In the genomic region with DNA sequence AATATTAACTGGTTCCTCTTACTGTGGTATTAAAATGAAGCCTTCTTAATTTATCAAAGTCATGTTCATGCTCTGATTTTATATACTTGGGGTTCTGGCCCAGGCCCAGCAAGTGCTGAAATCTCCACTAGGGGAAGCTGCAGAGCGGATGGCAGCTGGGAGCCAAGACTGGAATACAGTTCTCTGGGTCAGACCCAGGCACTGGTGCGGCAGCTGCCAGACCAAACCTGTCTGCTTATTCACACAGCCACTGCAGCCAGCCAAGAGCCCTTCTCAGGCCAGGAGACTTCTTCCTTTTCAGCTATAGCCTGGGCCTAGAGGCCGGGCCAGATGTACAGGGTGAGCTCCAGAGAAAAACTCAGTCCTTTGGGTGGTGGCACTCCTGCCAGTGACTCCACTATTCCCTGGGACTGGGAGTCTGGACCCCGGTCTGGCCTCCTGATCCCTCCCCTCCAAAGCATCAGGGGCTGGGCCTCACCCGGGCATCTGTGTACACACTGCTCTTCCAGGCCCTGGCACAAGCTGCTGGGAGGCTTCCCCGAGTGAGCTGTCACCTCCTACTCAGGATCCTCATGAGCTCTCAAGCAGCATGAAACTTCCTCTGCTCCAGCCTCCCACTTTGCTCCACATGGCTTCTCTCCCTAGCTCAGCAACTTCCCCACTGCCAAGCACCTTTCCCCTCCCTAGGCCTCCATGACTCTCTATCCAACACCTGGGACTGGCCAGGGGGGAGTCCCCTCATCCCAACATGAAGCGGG, we compare ENCODE assay signal across 9 cellular contexts. TPM values are rescaled to one million over a fixed set of nuclear protein-coding genes. Genes with fewer than 3 reads are reported as not detected.
DNase-seq lines count a peak whose midpoint lies in the region; ATAC-seq and TF ChIP-seq lines count a peak whose summit lies in the region.
"Had no signal": no experiment of that assay in that cellular context is flagged by ENCODE, and none has a peak within 500 bp of the region (broad histone marks: within the 10 kb centered on the region; RNA-seq: fewer than 3 reads in every experiment).

No MANE protein-coding gene starts in this region.

- no peak overlapping the region for H3K27ac Mint-ChIP-seq in GM23338
- H3K27ac Mint-ChIP-seq in activated T-helper 2 cell treated with anti-CD3 and anti-CD28 coated beads, Interferon-gamma antibody, Interleukin-2, Interleukin-4, amounts not matched to agents 10 μg/mL and 5 μg/mL and 100 μg/mL, durations not matched to agents 14 hours and 24 hours and 36 hours: peak overlapping the region; percentile 6
- H3K27ac Mint-ChIP-seq in stimulated activated effector memory CD8-positive, alpha-beta T cell treated with anti-CD3 and anti-CD28 coated beads, Interleukin-12 subunit alpha, Interleukin-12 subunit beta, amount 100 ng/mL, for 72 hours: peak overlapping the region; percentile 96
- H3K27ac Mint-ChIP-seq in activated CD4-positive, alpha-beta memory T cell treated with anti-CD3 and anti-CD28 coated beads, Interleukin-2, amount 10 ng/mL, durations not matched to agents 7 days and 5 days: no peak overlapping the region

- H2AFZ ChIP-seq in GM23338: no peak overlapping the region

- no peaks in the 10 kb centered on the region; the same call in 2 of the 3 replicates for H3K36me3 Mint-ChIP-seq in GM23338 (ENCODE audit: low read depth)
- peaks cover 3% of the 10 kb centered on the region for H3K36me3 Mint-ChIP-seq in activated T-helper 2 cell treated with anti-CD3 and anti-CD28 coated beads, Interferon-gamma antibody, Interleukin-2, Interleukin-4, amounts not matched to agents 10 μg/mL and 5 μg/mL and 100 μg/mL, durations not matched to agents 14 hours and 24 hours and 36 hours (ENCODE audit: low read depth)
- H3K36me3 Mint-ChIP-seq in stimulated activated effector memory CD8-positive, alpha-beta T cell treated with anti-CD3 and anti-CD28 coated beads, Interleukin-12 subunit alpha, Interleukin-12 subunit beta, amount 100 ng/mL, for 72 hours: no peaks in the 10 kb centered on the region
- peaks cover 5% of the 10 kb centered on the region for H3K36me3 Mint-ChIP-seq in activated CD4-positive, alpha-beta memory T cell treated with anti-CD3 and anti-CD28 coated beads, Interleukin-2, amount 10 ng/mL, durations not matched to agents 7 days and 5 days (ENCODE audit: low read depth)

- no peak overlapping the region for H3K4me2 ChIP-seq in GM23338

- H3K4me3 ChIP-seq in GM23338: no peak overlapping the region

- H3K4me1 Mint-ChIP-seq in GM23338: peaks cover 10% of the 10 kb centered on the region
- no peaks in the 10 kb centered on the region for H3K4me1 Mint-ChIP-seq in activated T-helper 2 cell treated with anti-CD3 and anti-CD28 coated beads, Interferon-gamma antibody, Interleukin-2, Interleukin-4, amounts not matched to agents 10 μg/mL and 5 μg/mL and 100 μg/mL, durations not matched to agents 14 hours and 24 hours and 36 hours (ENCODE audit: low read depth)
- peaks cover 43% of the 10 kb centered on the region for H3K4me1 Mint-ChIP-seq in stimulated activated effector memory CD8-positive, alpha-beta T cell treated with anti-CD3 and anti-CD28 coated beads, Interleukin-12 subunit alpha, Interleukin-12 subunit beta, amount 100 ng/mL, for 72 hours
- peaks cover 11% of the 10 kb centered on the region for H3K4me1 Mint-ChIP-seq in activated CD4-positive, alpha-beta memory T cell treated with anti-CD3 and anti-CD28 coated beads, Interleukin-2, amount 10 ng/mL, durations not matched to agents 7 days and 5 days

- H3K27me3 ChIP-seq in GM23338 (ENCODE audit: insufficient read depth): no peaks in the 10 kb centered on the region

- H4K20me1 ChIP-seq in GM23338 (replicated peaks; ENCODE audit: insufficient read depth): no peaks in the 10 kb centered on the region; the same call in 1 of the 2 replicates

- peak; percentile 62 to 63 for TF ChIP-seq CTCF in GM23338 (conservative IDR thresholded peaks at IDR 0.05; ENCODE audit: low read depth in 2 of 2)

- H3K4me3 Mint-ChIP-seq in GM23338: no peak overlapping the region
- no peak overlapping the region for H3K4me3 Mint-ChIP-seq in activated T-helper 2 cell treated with anti-CD3 and anti-CD28 coated beads, Interferon-gamma antibody, Interleukin-2, Interleukin-4, amounts not matched to agents 10 μg/mL and 5 μg/mL and 100 μg/mL, durations not matched to agents 14 hours and 24 hours and 36 hours (ENCODE audit: low read depth)
- H3K4me3 Mint-ChIP-seq in stimulated activated effector memory CD8-positive, alpha-beta T cell treated with anti-CD3 and anti-CD28 coated beads, Interleukin-12 subunit alpha, Interleukin-12 subunit beta, amount 100 ng/mL, for 72 hours: no peak overlapping the region
- no peak overlapping the region for H3K4me3 Mint-ChIP-seq in activated CD4-positive, alpha-beta memory T cell treated with anti-CD3 and anti-CD28 coated beads, Interleukin-2, amount 10 ng/mL, durations not matched to agents 7 days and 5 days

- H3K27ac ChIP-seq in GM23338 (ENCODE audit: low read depth): no peak overlapping the region

- H3K4me1 ChIP-seq in GM23338 (ENCODE audit: insufficient read depth): no peaks in the 10 kb centered on the region

- DNase-seq in GM23338 (ENCODE audit: low spot score) (peak; percentile 74), hippocampal formation (lab: John Stamatoyannopoulos, UW) (peak; percentile 18 to 30), SIG-M5 treated with dmso at 0.1 percent for 504 hours (lab: John Stamatoyannopoulos, UW; ENCODE audit: unreplicated experiment) (no peak)
- no peak for DNase-seq in activated T-helper 2 cell treated with anti-CD3 and anti-CD28 coated beads, Interferon-gamma antibody, Interleukin-2, Interleukin-4, amounts not matched to agents 10 μg/mL and 5 μg/mL and 100 μg/mL, durations not matched to agents 14 hours and 24 hours and 36 hours (ENCODE audit: low spot score)
- DNase-seq in stimulated activated effector memory CD8-positive, alpha-beta T cell treated with anti-CD3 and anti-CD28 coated beads, Interleukin-12 subunit alpha, Interleukin-12 subunit beta, amount 100 ng/mL, for 72 hours (ENCODE audit: low spot score in 2 of 2): no peak
- no peak for DNase-seq in activated CD4-positive, alpha-beta memory T cell treated with anti-CD3 and anti-CD28 coated beads, Interleukin-2, amount 10 ng/mL, durations not matched to agents 7 days and 5 days

- H3K9me2 ChIP-seq in GM23338 (ENCODE audit: insufficient read depth): no peaks in the 10 kb centered on the region

- POLR2A ChIA-PET in activated CD4-positive, alpha-beta memory T cell treated with anti-CD3 and anti-CD28 coated beads, Interleukin-2, amount 10 ng/mL, durations not matched to agents 7 days and 5 days (lab: Charles Lee): interaction anchor here (0.7 to 1.0 kb wide), 2 partner anchors 16 to 18 kb away, joined by 3 to 5 read pairs; no protein-coding TSS in a partner anchor

- peak; percentile 80 for ATAC-seq in GM23338
- ATAC-seq in stimulated activated effector memory CD8-positive, alpha-beta T cell treated with anti-CD3 and anti-CD28 coated beads, Interleukin-12 subunit alpha, Interleukin-12 subunit beta, amount 100 ng/mL, for 72 hours: no peak
- no peak for ATAC-seq in HG02588 (IDR thresholded peaks at IDR 0.05; ENCODE audit: unreplicated experiment)
- no peak for ATAC-seq in HG03432 (IDR thresholded peaks at IDR 0.05; ENCODE audit: unreplicated experiment)

- CTCF ChIA-PET in activated CD4-positive, alpha-beta memory T cell treated with anti-CD3 and anti-CD28 coated beads, Interleukin-2, amount 10 ng/mL, durations not matched to agents 7 days and 5 days (lab: Charles Lee): interaction anchor here (0.7 to 1.3 kb wide), 2 partner anchors 9 to 29 kb away, joined by 4 to 5 read pairs; no protein-coding TSS in a partner anchor

- no peaks in the 10 kb centered on the region for H3F3A ChIP-seq in GM23338 (replicated peaks; ENCODE audit: low read depth)

- intact Hi-C loops in activated T-helper 2 cell treated with anti-CD3 and anti-CD28 coated beads, Interferon-gamma antibody, Interleukin-2, Interleukin-4, amounts not matched to agents 10 μg/mL and 5 μg/mL and 100 μg/mL, durations not matched to agents 14 hours and 24 hours and 36 hours (cut with micrococcal nuclease): no loop called here

- no peaks in the 10 kb centered on the region for H3K36me3 ChIP-seq in GM23338 (ENCODE audit: insufficient read depth)

- no peaks in the 10 kb centered on the region for H3K79me2 ChIP-seq in GM23338 (replicated peaks; ENCODE audit: insufficient read depth)

- peaks cover 3% of the 10 kb centered on the region for H3K27me3 Mint-ChIP-seq in GM23338 (ENCODE audit: insufficient read depth, low read depth, poor library complexity)
- H3K27me3 Mint-ChIP-seq in activated T-helper 2 cell treated with anti-CD3 and anti-CD28 coated beads, Interferon-gamma antibody, Interleukin-2, Interleukin-4, amounts not matched to agents 10 μg/mL and 5 μg/mL and 100 μg/mL, durations not matched to agents 14 hours and 24 hours and 36 hours (ENCODE audit: low read depth): no peaks in the 10 kb centered on the region
- H3K27me3 Mint-ChIP-seq in activated CD4-positive, alpha-beta memory T cell treated with anti-CD3 and anti-CD28 coated beads, Interleukin-2, amount 10 ng/mL, durations not matched to agents 7 days and 5 days: no peaks in the 10 kb centered on the region

- no peaks in the 10 kb centered on the region for H3K9me3 Mint-ChIP-seq in GM23338
- H3K9me3 Mint-ChIP-seq in activated T-helper 2 cell treated with anti-CD3 and anti-CD28 coated beads, Interferon-gamma antibody, Interleukin-2, Interleukin-4, amounts not matched to agents 10 μg/mL and 5 μg/mL and 100 μg/mL, durations not matched to agents 14 hours and 24 hours and 36 hours: no peaks in the 10 kb centered on the region
- no peaks in the 10 kb centered on the region for H3K9me3 Mint-ChIP-seq in stimulated activated effector memory CD8-positive, alpha-beta T cell treated with anti-CD3 and anti-CD28 coated beads, Interleukin-12 subunit alpha, Interleukin-12 subunit beta, amount 100 ng/mL, for 72 hours
- no peaks in the 10 kb centered on the region for H3K9me3 Mint-ChIP-seq in activated CD4-positive, alpha-beta memory T cell treated with anti-CD3 and anti-CD28 coated beads, Interleukin-2, amount 10 ng/mL, durations not matched to agents 7 days and 5 days

RNA-seq across cellular contexts. Expression of gene ATP6V0D1, which starts 24.4 kb away (rescaled TPM):
- 68.7 and 69.4 TPM in 2 replicates for total RNA-seq in GM23338 (2014; rRNA removed; shearing (Covaris generic))
- polyA plus RNA-seq in GM23338 (2016; fragmentation: Nextera tagmentation; extraction: Ambion mirVana): 19.5 and 20.6 TPM in 2 replicates
- total RNA-seq in activated T-helper 2 cell treated with anti-CD3 and anti-CD28 coated beads, Interferon-gamma antibody, Interleukin-2, Interleukin-4, amounts not matched to agents 10 μg/mL and 5 μg/mL and 100 μg/mL, durations not matched to agents 14 hours and 24 hours and 36 hours: 31.5 and 33.9 TPM in 2 replicates
- 10 to 100 TPM; 52.8 to 59.5 TPM for total RNA-seq in activated CD4-positive, alpha-beta memory T cell treated with anti-CD3 and anti-CD28 coated beads, Interleukin-2, amount 10 ng/mL, durations not matched to agents 7 days and 5 days

RNA-seq across cellular contexts. Expression of gene HSD11B2, which starts 25.6 kb away (rescaled TPM):
- 23.0 and 25.1 TPM in 2 replicates for total RNA-seq in GM23338 (2014; rRNA removed; shearing (Covaris generic))
- polyA plus RNA-seq in GM23338 (2016; fragmentation: Nextera tagmentation; extraction: Ambion mirVana): 14.8 and 16.6 TPM in 2 replicates
- 1.7 and 2.8 TPM in 2 replicates for total RNA-seq in activated T-helper 2 cell treated with anti-CD3 and anti-CD28 coated beads, Interferon-gamma antibody, Interleukin-2, Interleukin-4, amounts not matched to agents 10 μg/mL and 5 μg/mL and 100 μg/mL, durations not matched to agents 14 hours and 24 hours and 36 hours
- not detected for total RNA-seq in activated CD4-positive, alpha-beta memory T cell treated with anti-CD3 and anti-CD28 coated beads, Interleukin-2, amount 10 ng/mL, durations not matched to agents 7 days and 5 days
- total RNA-seq: RPMI7951 had no signal

RNA-seq across cellular contexts. Expression of gene AGRP, which starts 26.8 kb away (rescaled TPM):
- total RNA-seq in GM23338 (2014; rRNA removed; shearing (Covaris generic)): not detected in 2 replicates
- polyA plus RNA-seq in GM23338 (2016; fragmentation: Nextera tagmentation; extraction: Ambion mirVana): not detected in 2 replicates
- total RNA-seq in activated T-helper 2 cell treated with anti-CD3 and anti-CD28 coated beads, Interferon-gamma antibody, Interleukin-2, Interleukin-4, amounts not matched to agents 10 μg/mL and 5 μg/mL and 100 μg/mL, durations not matched to agents 14 hours and 24 hours and 36 hours: not detected in 2 replicates
- total RNA-seq in activated CD4-positive, alpha-beta memory T cell treated with anti-CD3 and anti-CD28 coated beads, Interleukin-2, amount 10 ng/mL, durations not matched to agents 7 days and 5 days: not detected
- total RNA-seq: RPMI7951 had no signal

RNA-seq across cellular contexts. Expression of gene ZDHHC1, which starts 40.3 kb away (rescaled TPM):
- total RNA-seq in GM23338 (2014; rRNA removed; shearing (Covaris generic)): 2.3 and 2.7 TPM in 2 replicates
- polyA plus RNA-seq in GM23338 (2016; fragmentation: Nextera tagmentation; extraction: Ambion mirVana): 1.4 and 1.6 TPM in 2 replicates
- 1.4 and 1.5 TPM in 2 replicates for total RNA-seq in activated T-helper 2 cell treated with anti-CD3 and anti-CD28 coated beads, Interferon-gamma antibody, Interleukin-2, Interleukin-4, amounts not matched to agents 10 μg/mL and 5 μg/mL and 100 μg/mL, durations not matched to agents 14 hours and 24 hours and 36 hours
- under 1 TPM; 0.23 to 0.45 TPM for total RNA-seq in activated CD4-positive, alpha-beta memory T cell treated with anti-CD3 and anti-CD28 coated beads, Interleukin-2, amount 10 ng/mL, durations not matched to agents 7 days and 5 days

Comparison
In these comparisons a context has a peak if more than half of its experiments do, and no peak if none do; other contexts are left out.
1. DNase-seq: peak in GM23338 (single experiment) and hippocampal formation (2 of 2); none in activated T-helper 2 cell treated with anti-CD3 and anti-CD28 coated beads, Interferon-gamma antibody, Interleukin-2, Interleukin-4, amounts not matched to agents 10 μg/mL and 5 μg/mL and 100 μg/mL, durations not matched to agents 14 hours and 24 hours and 36 hours (single experiment), stimulated activated effector memory CD8-positive, alpha-beta T cell treated with anti-CD3 and anti-CD28 coated beads, Interleukin-12 subunit alpha, Interleukin-12 subunit beta, amount 100 ng/mL, for 72 hours (0 of 2), SIG-M5 treated with dmso at 0.1 percent for 504 hours (single experiment) and activated CD4-positive, alpha-beta memory T cell treated with anti-CD3 and anti-CD28 coated beads, Interleukin-2, amount 10 ng/mL, durations not matched to agents 7 days and 5 days (single experiment).
2. H3K27ac Mint-ChIP-seq: peak in activated T-helper 2 cell treated with anti-CD3 and anti-CD28 coated beads, Interferon-gamma antibody, Interleukin-2, Interleukin-4, amounts not matched to agents 10 μg/mL and 5 μg/mL and 100 μg/mL, durations not matched to agents 14 hours and 24 hours and 36 hours (single experiment) and stimulated activated effector memory CD8-positive, alpha-beta T cell treated with anti-CD3 and anti-CD28 coated beads, Interleukin-12 subunit alpha, Interleukin-12 subunit beta, amount 100 ng/mL, for 72 hours (single experiment); none in GM23338 (single experiment) and activated CD4-positive, alpha-beta memory T cell treated with anti-CD3 and anti-CD28 coated beads, Interleukin-2, amount 10 ng/mL, durations not matched to agents 7 days and 5 days (single experiment).